ENCODE assay signal across 1 cellular context in genomic region chr16:48366165-48367093, GRCh38.
TF ChIP-seq lines count a peak whose summit lies in the region.

No MANE protein-coding gene starts in this region.

TF ChIP-seq in K562, 482 proteins besides CTCF, POLR2A, EP300 and RAD21 (continued from another document and continues in another):
- TF ChIP-seq, protein P1, sequence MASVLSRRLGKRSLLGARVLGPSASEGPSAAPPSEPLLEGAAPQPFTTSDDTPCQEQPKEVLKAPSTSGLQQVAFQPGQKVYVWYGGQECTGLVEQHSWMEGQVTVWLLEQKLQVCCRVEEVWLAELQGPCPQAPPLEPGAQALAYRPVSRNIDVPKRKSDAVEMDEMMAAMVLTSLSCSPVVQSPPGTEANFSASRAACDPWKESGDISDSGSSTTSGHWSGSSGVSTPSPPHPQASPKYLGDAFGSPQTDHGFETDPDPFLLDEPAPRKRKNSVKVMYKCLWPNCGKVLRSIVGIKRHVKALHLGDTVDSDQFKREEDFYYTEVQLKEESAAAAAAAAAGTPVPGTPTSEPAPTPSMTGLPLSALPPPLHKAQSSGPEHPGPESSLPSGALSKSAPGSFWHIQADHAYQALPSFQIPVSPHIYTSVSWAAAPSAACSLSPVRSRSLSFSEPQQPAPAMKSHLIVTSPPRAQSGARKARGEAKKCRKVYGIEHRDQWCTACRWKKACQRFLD (CRISPR knock-in tag; IDR thresholded peaks at IDR 0.05): no peak; the same call in 1 of the 2 replicates
- no peak for TF ChIP-seq RBM39 (optimal IDR thresholded peaks at IDR 0.05; ENCODE audit: low read depth, low read length)
- TF ChIP-seq, protein P2, sequence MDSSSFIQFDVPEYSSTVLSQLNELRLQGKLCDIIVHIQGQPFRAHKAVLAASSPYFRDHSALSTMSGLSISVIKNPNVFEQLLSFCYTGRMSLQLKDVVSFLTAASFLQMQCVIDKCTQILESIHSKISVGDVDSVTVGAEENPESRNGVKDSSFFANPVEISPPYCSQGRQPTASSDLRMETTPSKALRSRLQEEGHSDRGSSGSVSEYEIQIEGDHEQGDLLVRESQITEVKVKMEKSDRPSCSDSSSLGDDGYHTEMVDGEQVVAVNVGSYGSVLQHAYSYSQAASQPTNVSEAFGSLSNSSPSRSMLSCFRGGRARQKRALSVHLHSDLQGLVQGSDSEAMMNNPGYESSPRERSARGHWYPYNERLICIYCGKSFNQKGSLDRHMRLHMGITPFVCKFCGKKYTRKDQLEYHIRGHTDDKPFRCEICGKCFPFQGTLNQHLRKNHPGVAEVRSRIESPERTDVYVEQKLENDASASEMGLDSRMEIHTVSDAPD (CRISPR knock-in tag; IDR thresholded peaks at IDR 0.05): no peak
- TF ChIP-seq SREBF2 (CRISPR knock-in tag; IDR thresholded peaks at IDR 0.05): no peak
- no peak for TF ChIP-seq ARID3A (IDR thresholded peaks at IDR 0.05; ENCODE audit: borderline replicate concordance, low read depth, low read length)
- no peak for TF ChIP-seq TFAP4 (CRISPR knock-in tag; IDR thresholded peaks at IDR 0.05; ENCODE audit: borderline replicate concordance)
- no peak for TF ChIP-seq HOMEZ (CRISPR knock-in tag; IDR thresholded peaks at IDR 0.05)
- no peak for TF ChIP-seq ZNF75A (CRISPR knock-in tag; IDR thresholded peaks at IDR 0.05)
- TF ChIP-seq TBP (optimal IDR thresholded peaks at IDR 0.05; ENCODE audit: low read depth, low read length): peak; percentile 36
- TF ChIP-seq ZNF324 (CRISPR knock-in tag; IDR thresholded peaks at IDR 0.05): no peak
- TF ChIP-seq MYNN (IDR thresholded peaks at IDR 0.05): no peak
- no peak for TF ChIP-seq MYNN (CRISPR knock-in tag; IDR thresholded peaks at IDR 0.05)
- TF ChIP-seq BRF2 (IDR thresholded peaks at IDR 0.05; ENCODE audit: borderline replicate concordance, insufficient read depth, insufficient read length): no peak
- TF ChIP-seq ZNF551 (CRISPR knock-in tag; IDR thresholded peaks at IDR 0.05): no peak
- no peak for TF ChIP-seq TFAM (CRISPR knock-in tag; conservative IDR thresholded peaks at IDR 0.05)
- TF ChIP-seq MCM2 (IDR thresholded peaks at IDR 0.05; ENCODE audit: low read depth): no peak
- 0 out of 2 replicates have a peak, but pooled peaks have one; percentile 37 for TF ChIP-seq ZNF668 (CRISPR knock-in tag; IDR thresholded peaks at IDR 0.05)
- no peak for TF ChIP-seq U2AF1 (optimal IDR thresholded peaks at IDR 0.05; ENCODE audit: low read depth, low read length)
- TF ChIP-seq, protein P3, sequence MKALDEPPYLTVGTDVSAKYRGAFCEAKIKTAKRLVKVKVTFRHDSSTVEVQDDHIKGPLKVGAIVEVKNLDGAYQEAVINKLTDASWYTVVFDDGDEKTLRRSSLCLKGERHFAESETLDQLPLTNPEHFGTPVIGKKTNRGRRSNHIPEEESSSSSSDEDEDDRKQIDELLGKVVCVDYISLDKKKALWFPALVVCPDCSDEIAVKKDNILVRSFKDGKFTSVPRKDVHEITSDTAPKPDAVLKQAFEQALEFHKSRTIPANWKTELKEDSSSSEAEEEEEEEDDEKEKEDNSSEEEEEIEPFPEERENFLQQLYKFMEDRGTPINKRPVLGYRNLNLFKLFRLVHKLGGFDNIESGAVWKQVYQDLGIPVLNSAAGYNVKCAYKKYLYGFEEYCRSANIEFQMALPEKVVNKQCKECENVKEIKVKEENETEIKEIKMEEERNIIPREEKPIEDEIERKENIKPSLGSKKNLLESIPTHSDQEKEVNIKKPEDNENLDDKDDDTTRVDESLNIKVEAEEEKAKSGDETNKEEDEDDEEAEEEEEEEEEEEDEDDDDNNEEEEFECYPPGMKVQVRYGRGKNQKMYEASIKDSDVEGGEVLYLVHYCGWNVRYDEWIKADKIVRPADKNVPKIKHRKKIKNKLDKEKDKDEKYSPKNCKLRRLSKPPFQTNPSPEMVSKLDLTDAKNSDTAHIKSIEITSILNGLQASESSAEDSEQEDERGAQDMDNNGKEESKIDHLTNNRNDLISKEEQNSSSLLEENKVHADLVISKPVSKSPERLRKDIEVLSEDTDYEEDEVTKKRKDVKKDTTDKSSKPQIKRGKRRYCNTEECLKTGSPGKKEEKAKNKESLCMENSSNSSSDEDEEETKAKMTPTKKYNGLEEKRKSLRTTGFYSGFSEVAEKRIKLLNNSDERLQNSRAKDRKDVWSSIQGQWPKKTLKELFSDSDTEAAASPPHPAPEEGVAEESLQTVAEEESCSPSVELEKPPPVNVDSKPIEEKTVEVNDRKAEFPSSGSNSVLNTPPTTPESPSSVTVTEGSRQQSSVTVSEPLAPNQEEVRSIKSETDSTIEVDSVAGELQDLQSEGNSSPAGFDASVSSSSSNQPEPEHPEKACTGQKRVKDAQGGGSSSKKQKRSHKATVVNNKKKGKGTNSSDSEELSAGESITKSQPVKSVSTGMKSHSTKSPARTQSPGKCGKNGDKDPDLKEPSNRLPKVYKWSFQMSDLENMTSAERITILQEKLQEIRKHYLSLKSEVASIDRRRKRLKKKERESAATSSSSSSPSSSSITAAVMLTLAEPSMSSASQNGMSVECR (CRISPR knock-in tag; IDR thresholded peaks at IDR 0.05): no peak
- TF ChIP-seq RBM22 (IDR thresholded peaks at IDR 0.05; ENCODE audit: low read depth, low read length, poor library complexity, severe bottlenecking): no peak
- TF ChIP-seq DEAF1 (CRISPR knock-in tag; IDR thresholded peaks at IDR 0.05): no peak
- TF ChIP-seq CHD2 (IDR thresholded peaks at IDR 0.05; ENCODE audit: low read depth, low read length): no peak
- 0 out of 2 replicates have a peak, but pooled peaks have one; percentile 46 for TF ChIP-seq PHF21A (IDR thresholded peaks at IDR 0.05; ENCODE audit: borderline replicate concordance, low read depth)
- no peak for TF ChIP-seq NELFE (IDR thresholded peaks at IDR 0.05; ENCODE audit: insufficient read depth, insufficient read length)
- TF ChIP-seq PML (IDR thresholded peaks at IDR 0.05; ENCODE audit: low read length): no peak
- peak; percentile 73; the same call in 1 of the 2 replicates for TF ChIP-seq DMBX1 (CRISPR knock-in tag; IDR thresholded peaks at IDR 0.05; ENCODE audit: borderline replicate concordance)
- TF ChIP-seq HNRNPH1 (optimal IDR thresholded peaks at IDR 0.05; ENCODE audit: low read depth, low read length): no peak
- TF ChIP-seq KAT7 (CRISPR knock-in tag; IDR thresholded peaks at IDR 0.05; ENCODE audit: borderline replicate concordance): no peak; the same call in 1 of the 2 replicates
- no peak for TF ChIP-seq SAP30 (IDR thresholded peaks at IDR 0.05; ENCODE audit: borderline replicate concordance, insufficient read depth, low read depth, low read length, poor library complexity, severe bottlenecking)
- TF ChIP-seq SNIP1 (IDR thresholded peaks at IDR 0.05; ENCODE audit: low read depth): no peak
- no peak for TF ChIP-seq YY1 (IDR thresholded peaks at IDR 0.05; ENCODE audit: borderline replicate concordance in 1 of 3, control insufficient read depth in 1 of 3, extremely low read depth in 1 of 3, insufficient read depth in 3 of 3, insufficient read length in 1 of 3, insufficient replicate concordance in 2 of 3, low read depth in 1 of 3, low read length in 2 of 3)
- no peak for TF ChIP-seq ZBTB8A (IDR thresholded peaks at IDR 0.05; ENCODE audit: partially characterized antibody)
- peak; percentile 28 to 53; a peak in 3 of 4 replicates for TF ChIP-seq KDM1A (IDR thresholded peaks at IDR 0.05)
- TF ChIP-seq COPS2 (conservative IDR thresholded peaks at IDR 0.05): no peak
- 0 out of 2 replicates have a peak, but pooled peaks have one; percentile 23 for TF ChIP-seq ZEB2 (IDR thresholded peaks at IDR 0.05)
